1 cellular context compared by ENCODE assay signal in genomic region chr6:42225419-42225818, GRCh38.
TF ChIP-seq lines count a peak whose summit lies in the region.

No MANE protein-coding gene starts in this region.

TF ChIP-seq in IMR-90, 13 proteins besides CTCF, POLR2A, EP300 and RAD21:
- no peak for TF ChIP-seq CHD1 (IDR thresholded peaks at IDR 0.05; ENCODE audit: low read depth, low read length)
- TF ChIP-seq MXI1 (IDR thresholded peaks at IDR 0.05; ENCODE audit: borderline replicate concordance, low read depth, low read length) = no peak
- TF ChIP-seq SMC3 (IDR thresholded peaks at IDR 0.05; ENCODE audit: low read depth, low read length) = no peak
- TF ChIP-seq USF2 (IDR thresholded peaks at IDR 0.05; ENCODE audit: low read depth, low read length) = no peak
- TF ChIP-seq NFE2L2 (IDR thresholded peaks at IDR 0.05; ENCODE audit: low read depth, low read length) = no peak
- TF ChIP-seq MAFK (IDR thresholded peaks at IDR 0.05; ENCODE audit: low read depth, low read length) = no peak
- TF ChIP-seq BHLHE40 (IDR thresholded peaks at IDR 0.05; ENCODE audit: low read depth, low read length) = no peak
- TF ChIP-seq CEBPB (IDR thresholded peaks at IDR 0.05; ENCODE audit: low read depth, low read length) = no peak
- TF ChIP-seq ELK1 (IDR thresholded peaks at IDR 0.05; ENCODE audit: borderline replicate concordance, low read depth, low read length) = no peak
- TF ChIP-seq RCOR1 (IDR thresholded peaks at IDR 0.05; ENCODE audit: insufficient replicate concordance, low read length) = no peak
- no peak for TF ChIP-seq MAZ (IDR thresholded peaks at IDR 0.05; ENCODE audit: borderline replicate concordance, low read depth, low read length)
- TF ChIP-seq FOS (IDR thresholded peaks at IDR 0.05; ENCODE audit: low read depth, low read length) = no peak
- TF ChIP-seq RFX5 (IDR thresholded peaks at IDR 0.05; ENCODE audit: low read depth, low read length) = no peak
